In genomic region chr9:78493166-78493742, GRCh38 we compare ENCODE assay signal across 9 cellular contexts.
"Had no signal": no experiment of that assay in that cellular context is flagged by ENCODE, and none has a peak within 500 bp of the region (broad histone marks: within the 10 kb centered on the region; RNA-seq: fewer than 3 reads in every experiment).

No MANE protein-coding gene starts in this region.

- H3K9me3 ChIP-seq: HAP-1 had no signal

- H3K4me1 Mint-ChIP-seq: GM23338, IgD-negative memory B cell had no signal

- H3K36me3 Mint-ChIP-seq: IgD-negative memory B cell had no signal

- H3K4me3 Mint-ChIP-seq: GM23338, HFFc6, IgD-negative memory B cell had no signal

- H3K36me3 ChIP-seq: HAP-1 had no signal

- H3K27me3 Mint-ChIP-seq: IgD-negative memory B cell had no signal

- ATAC-seq: GM23338, HCT116, HepG2 had no signal

- H3K27ac ChIP-seq: HL-60 had no signal

- H3K27ac Mint-ChIP-seq: GM23338, HFFc6, IgD-negative memory B cell had no signal

- H3K9me3 Mint-ChIP-seq: GM23338, HFFc6 had no signal

- H3K4me2 ChIP-seq: GM23338 had no signal

- DNase-seq: H7, HFFc6, KBM-7 had no signal

- H3K4me3 ChIP-seq: GM23338, HAP-1 had no signal

- FAIRE-seq: HepG2 had no signal

- H2AFZ ChIP-seq: GM23338 had no signal

- H3K4me1 ChIP-seq: HAP-1 had no signal
